In the genomic region with DNA sequence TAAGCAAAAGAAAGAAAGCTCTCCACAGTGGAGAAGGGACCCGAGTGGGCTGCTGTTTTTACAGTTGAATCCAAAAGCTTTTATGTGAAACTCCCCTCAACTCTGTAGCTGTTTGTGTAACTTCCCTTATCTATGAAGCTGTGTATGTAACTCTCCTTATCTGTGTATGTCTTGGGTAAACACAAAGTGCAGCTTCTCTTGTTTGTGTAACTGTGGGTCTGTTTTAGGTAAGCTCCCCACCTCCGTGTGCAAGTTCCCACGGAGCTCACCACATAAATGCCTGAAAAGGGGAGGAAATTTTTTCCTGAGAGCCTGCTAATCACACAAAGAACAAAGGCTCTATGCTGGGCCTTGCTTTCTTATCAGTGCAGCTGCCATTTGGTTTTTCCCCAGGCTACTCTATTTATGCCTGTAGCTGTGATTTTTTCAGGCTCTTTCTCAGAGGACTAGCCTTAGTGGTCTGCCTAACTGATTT, we compare ENCODE assay signal across 1 cellular context.
TF ChIP-seq lines count a peak whose summit lies in the region.
"Not testable (repeated sequence)": the region's sequence is repeated elsewhere in the genome, so short reads cannot be mapped to it uniquely, and the experiment has no call there.

No MANE protein-coding gene starts in this region.

TF ChIP-seq in HepG2, 621 proteins besides CTCF, POLR2A, EP300 and RAD21 (continued from another document and continues in another):
- TF ChIP-seq, protein P1, sequence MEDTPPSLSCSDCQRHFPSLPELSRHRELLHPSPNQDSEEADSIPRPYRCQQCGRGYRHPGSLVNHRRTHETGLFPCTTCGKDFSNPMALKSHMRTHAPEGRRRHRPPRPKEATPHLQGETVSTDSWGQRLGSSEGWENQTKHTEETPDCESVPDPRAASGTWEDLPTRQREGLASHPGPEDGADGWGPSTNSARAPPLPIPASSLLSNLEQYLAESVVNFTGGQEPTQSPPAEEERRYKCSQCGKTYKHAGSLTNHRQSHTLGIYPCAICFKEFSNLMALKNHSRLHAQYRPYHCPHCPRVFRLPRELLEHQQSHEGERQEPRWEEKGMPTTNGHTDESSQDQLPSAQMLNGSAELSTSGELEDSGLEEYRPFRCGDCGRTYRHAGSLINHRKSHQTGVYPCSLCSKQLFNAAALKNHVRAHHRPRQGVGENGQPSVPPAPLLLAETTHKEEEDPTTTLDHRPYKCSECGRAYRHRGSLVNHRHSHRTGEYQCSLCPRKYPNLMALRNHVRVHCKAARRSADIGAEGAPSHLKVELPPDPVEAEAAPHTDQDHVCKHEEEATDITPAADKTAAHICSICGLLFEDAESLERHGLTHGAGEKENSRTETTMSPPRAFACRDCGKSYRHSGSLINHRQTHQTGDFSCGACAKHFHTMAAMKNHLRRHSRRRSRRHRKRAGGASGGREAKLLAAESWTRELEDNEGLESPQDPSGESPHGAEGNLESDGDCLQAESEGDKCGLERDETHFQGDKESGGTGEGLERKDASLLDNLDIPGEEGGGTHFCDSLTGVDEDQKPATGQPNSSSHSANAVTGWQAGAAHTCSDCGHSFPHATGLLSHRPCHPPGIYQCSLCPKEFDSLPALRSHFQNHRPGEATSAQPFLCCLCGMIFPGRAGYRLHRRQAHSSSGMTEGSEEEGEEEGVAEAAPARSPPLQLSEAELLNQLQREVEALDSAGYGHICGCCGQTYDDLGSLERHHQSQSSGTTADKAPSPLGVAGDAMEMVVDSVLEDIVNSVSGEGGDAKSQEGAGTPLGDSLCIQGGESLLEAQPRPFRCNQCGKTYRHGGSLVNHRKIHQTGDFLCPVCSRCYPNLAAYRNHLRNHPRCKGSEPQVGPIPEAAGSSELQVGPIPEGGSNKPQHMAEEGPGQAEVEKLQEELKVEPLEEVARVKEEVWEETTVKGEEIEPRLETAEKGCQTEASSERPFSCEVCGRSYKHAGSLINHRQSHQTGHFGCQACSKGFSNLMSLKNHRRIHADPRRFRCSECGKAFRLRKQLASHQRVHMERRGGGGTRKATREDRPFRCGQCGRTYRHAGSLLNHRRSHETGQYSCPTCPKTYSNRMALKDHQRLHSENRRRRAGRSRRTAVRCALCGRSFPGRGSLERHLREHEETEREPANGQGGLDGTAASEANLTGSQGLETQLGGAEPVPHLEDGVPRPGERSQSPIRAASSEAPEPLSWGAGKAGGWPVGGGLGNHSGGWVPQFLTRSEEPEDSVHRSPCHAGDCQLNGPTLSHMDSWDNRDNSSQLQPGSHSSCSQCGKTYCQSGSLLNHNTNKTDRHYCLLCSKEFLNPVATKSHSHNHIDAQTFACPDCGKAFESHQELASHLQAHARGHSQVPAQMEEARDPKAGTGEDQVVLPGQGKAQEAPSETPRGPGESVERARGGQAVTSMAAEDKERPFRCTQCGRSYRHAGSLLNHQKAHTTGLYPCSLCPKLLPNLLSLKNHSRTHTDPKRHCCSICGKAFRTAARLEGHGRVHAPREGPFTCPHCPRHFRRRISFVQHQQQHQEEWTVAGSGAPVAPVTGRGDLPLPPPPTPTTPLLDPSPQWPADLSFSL (CRISPR knock-in tag; IDR thresholded peaks at IDR 0.05) = peak; percentile 90
- TF ChIP-seq, protein P2, sequence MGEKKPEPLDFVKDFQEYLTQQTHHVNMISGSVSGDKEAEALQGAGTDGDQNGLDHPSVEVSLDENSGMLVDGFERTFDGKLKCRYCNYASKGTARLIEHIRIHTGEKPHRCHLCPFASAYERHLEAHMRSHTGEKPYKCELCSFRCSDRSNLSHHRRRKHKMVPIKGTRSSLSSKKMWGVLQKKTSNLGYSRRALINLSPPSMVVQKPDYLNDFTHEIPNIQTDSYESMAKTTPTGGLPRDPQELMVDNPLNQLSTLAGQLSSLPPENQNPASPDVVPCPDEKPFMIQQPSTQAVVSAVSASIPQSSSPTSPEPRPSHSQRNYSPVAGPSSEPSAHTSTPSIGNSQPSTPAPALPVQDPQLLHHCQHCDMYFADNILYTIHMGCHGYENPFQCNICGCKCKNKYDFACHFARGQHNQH (CRISPR knock-in tag; IDR thresholded peaks at IDR 0.05) = peak; percentile 71
- TF ChIP-seq, protein P3, sequence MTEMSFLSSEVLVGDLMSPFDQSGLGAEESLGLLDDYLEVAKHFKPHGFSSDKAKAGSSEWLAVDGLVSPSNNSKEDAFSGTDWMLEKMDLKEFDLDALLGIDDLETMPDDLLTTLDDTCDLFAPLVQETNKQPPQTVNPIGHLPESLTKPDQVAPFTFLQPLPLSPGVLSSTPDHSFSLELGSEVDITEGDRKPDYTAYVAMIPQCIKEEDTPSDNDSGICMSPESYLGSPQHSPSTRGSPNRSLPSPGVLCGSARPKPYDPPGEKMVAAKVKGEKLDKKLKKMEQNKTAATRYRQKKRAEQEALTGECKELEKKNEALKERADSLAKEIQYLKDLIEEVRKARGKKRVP (CRISPR knock-in tag; IDR thresholded peaks at IDR 0.05) = 0 out of 4 replicates have a peak, but pooled peaks of 1 of the 2 experiments have one; percentile 46
- TF ChIP-seq ZNF331 (CRISPR knock-in tag; IDR thresholded peaks at IDR 0.05) (peak; percentile 59; the same call in 1 of the 2 replicates), ZMYM4 (CRISPR knock-in tag; IDR thresholded peaks at IDR 0.05) (0 out of 2 replicates have a peak, but pooled peaks have one; percentile 43), RARA (CRISPR knock-in tag; IDR thresholded peaks at IDR 0.05) (peak; percentile 85), MIXL1 (CRISPR knock-in tag; IDR thresholded peaks at IDR 0.05) (peak; percentile 73; the same call in 1 of the 2 replicates), BCL6 (CRISPR knock-in tag; IDR thresholded peaks at IDR 0.05) (peak; percentile 91), CREB1 (CRISPR knock-in tag; IDR thresholded peaks at IDR 0.05) (peak; percentile 68), SAP130 (CRISPR knock-in tag; IDR thresholded peaks at IDR 0.05; ENCODE audit: low read depth) (peak; percentile 51), ISL2 (CRISPR knock-in tag; IDR thresholded peaks at IDR 0.05) (peak; percentile 95), CEBPB (IDR thresholded peaks at IDR 0.05; ENCODE audit: borderline replicate concordance, low read depth, low read length) (peak; percentile 63; the same call in 1 of the 2 replicates), NONO (CRISPR knock-in tag; conservative IDR thresholded peaks at IDR 0.05) (0 out of 2 replicates have a peak, but pooled peaks have one; percentile 30), ZNF878 (CRISPR knock-in tag; IDR thresholded peaks at IDR 0.05) (peak; percentile 62; the same call in 1 of the 2 replicates), RXRB (CRISPR knock-in tag; IDR thresholded peaks at IDR 0.05; ENCODE audit: borderline replicate concordance) (peak; percentile 81), ZNF337 (CRISPR knock-in tag; IDR thresholded peaks at IDR 0.05; ENCODE audit: borderline replicate concordance, low read depth) (0 out of 2 replicates have a peak, but pooled peaks have one; percentile 43), PITX1 (CRISPR knock-in tag; IDR thresholded peaks at IDR 0.05) (peak; percentile 95), ZBTB7B (CRISPR knock-in tag; IDR thresholded peaks at IDR 0.05) (peak; percentile 83), ERF (CRISPR knock-in tag; IDR thresholded peaks at IDR 0.05) (peak; percentile 78), ZMYM2 (CRISPR knock-in tag; IDR thresholded peaks at IDR 0.05) (peak; percentile 55; the same call in 1 of the 2 replicates), KMT2B (CRISPR knock-in tag; IDR thresholded peaks at IDR 0.05) (peak; percentile 44; the same call in 1 of the 2 replicates), TCF7L2 (IDR thresholded peaks at IDR 0.05; ENCODE audit: low read depth, low read length) (peak; percentile 36; the same call in 1 of the 2 replicates)
- TF ChIP-seq CREB1, NONO (IDR thresholded peaks at IDR 0.05): not testable (repeated sequence)
- TF ChIP-seq, protein P4, sequence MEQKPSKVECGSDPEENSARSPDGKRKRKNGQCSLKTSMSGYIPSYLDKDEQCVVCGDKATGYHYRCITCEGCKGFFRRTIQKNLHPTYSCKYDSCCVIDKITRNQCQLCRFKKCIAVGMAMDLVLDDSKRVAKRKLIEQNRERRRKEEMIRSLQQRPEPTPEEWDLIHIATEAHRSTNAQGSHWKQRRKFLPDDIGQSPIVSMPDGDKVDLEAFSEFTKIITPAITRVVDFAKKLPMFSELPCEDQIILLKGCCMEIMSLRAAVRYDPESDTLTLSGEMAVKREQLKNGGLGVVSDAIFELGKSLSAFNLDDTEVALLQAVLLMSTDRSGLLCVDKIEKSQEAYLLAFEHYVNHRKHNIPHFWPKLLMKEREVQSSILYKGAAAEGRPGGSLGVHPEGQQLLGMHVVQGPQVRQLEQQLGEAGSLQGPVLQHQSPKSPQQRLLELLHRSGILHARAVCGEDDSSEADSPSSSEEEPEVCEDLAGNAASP (CRISPR knock-in tag; IDR thresholded peaks at IDR 0.05; ENCODE audit: borderline replicate concordance) = peak; percentile 76
- TF ChIP-seq, protein P5, sequence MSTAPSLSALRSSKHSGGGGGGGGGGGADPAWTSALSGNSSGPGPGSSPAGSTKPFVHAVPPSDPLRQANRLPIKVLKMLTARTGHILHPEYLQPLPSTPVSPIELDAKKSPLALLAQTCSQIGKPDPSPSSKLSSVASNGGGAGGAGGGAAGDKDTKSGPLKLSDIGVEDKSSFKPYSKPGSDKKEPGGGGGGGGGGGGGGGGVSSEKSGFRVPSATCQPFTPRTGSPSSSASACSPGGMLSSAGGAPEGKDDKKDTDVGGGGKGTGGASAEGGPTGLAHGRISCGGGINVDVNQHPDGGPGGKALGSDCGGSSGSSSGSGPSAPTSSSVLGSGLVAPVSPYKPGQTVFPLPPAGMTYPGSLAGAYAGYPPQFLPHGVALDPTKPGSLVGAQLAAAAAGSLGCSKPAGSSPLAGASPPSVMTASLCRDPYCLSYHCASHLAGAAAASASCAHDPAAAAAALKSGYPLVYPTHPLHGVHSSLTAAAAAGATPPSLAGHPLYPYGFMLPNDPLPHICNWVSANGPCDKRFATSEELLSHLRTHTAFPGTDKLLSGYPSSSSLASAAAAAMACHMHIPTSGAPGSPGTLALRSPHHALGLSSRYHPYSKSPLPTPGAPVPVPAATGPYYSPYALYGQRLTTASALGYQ (CRISPR knock-in tag; IDR thresholded peaks at IDR 0.05) = peak; percentile 82
- TF ChIP-seq, protein P6, sequence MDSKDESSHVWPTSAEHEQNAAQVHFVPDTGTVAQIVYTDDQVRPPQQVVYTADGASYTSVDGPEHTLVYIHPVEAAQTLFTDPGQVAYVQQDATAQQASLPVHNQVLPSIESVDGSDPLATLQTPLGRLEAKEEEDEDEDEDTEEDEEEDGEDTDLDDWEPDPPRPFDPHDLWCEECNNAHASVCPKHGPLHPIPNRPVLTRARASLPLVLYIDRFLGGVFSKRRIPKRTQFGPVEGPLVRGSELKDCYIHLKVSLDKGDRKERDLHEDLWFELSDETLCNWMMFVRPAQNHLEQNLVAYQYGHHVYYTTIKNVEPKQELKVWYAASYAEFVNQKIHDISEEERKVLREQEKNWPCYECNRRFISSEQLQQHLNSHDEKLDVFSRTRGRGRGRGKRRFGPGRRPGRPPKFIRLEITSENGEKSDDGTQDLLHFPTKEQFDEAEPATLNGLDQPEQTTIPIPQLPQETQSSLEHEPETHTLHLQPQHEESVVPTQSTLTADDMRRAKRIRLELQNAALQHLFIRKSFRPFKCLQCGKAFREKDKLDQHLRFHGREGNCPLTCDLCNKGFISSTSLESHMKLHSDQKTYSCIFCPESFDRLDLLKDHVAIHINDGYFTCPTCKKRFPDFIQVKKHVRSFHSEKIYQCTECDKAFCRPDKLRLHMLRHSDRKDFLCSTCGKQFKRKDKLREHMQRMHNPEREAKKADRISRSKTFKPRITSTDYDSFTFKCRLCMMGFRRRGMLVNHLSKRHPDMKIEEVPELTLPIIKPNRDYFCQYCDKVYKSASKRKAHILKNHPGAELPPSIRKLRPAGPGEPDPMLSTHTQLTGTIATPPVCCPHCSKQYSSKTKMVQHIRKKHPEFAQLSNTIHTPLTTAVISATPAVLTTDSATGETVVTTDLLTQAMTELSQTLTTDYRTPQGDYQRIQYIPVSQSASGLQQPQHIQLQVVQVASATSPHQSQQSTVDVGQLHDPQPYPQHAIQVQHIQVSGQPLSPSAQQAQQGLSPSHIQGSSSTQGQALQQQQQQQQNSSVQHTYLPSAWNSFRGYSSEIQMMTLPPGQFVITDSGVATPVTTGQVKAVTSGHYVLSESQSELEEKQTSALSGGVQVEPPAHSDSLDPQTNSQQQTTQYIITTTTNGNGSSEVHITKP (CRISPR knock-in tag; IDR thresholded peaks at IDR 0.05; ENCODE audit: low read depth) = peak; percentile 97
- TF ChIP-seq, protein P7, sequence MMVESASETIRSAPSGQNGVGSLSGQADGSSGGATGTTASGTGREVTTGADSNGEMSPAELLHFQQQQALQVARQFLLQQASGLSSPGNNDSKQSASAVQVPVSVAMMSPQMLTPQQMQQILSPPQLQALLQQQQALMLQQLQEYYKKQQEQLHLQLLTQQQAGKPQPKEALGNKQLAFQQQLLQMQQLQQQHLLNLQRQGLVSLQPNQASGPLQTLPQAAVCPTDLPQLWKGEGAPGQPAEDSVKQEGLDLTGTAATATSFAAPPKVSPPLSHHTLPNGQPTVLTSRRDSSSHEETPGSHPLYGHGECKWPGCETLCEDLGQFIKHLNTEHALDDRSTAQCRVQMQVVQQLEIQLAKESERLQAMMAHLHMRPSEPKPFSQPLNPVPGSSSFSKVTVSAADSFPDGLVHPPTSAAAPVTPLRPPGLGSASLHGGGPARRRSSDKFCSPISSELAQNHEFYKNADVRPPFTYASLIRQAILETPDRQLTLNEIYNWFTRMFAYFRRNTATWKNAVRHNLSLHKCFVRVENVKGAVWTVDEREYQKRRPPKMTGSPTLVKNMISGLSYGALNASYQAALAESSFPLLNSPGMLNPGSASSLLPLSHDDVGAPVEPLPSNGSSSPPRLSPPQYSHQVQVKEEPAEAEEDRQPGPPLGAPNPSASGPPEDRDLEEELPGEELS (CRISPR knock-in tag; IDR thresholded peaks at IDR 0.05) = peak; percentile 92
- TF ChIP-seq, protein P8, sequence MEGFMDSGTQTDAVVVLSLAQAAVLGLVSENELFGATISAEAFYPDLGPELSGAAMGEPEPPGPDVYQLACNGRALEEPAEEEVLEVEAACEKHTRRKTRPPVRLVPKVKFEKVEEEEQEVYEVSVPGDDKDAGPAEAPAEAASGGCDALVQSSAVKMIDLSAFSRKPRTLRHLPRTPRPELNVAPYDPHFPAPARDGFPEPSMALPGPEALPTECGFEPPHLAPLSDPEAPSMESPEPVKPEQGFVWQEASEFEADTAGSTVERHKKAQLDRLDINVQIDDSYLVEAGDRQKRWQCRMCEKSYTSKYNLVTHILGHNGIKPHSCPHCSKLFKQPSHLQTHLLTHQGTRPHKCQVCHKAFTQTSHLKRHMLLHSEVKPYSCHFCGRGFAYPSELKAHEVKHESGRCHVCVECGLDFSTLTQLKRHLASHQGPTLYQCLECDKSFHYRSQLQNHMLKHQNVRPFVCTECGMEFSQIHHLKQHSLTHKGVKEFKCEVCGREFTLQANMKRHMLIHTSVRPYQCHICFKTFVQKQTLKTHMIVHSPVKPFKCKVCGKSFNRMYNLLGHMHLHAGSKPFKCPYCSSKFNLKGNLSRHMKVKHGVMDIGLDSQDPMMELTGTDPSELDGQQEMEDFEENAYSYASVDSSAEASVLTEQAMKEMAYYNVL (CRISPR knock-in tag; IDR thresholded peaks at IDR 0.05; ENCODE audit: borderline replicate concordance) = peak; percentile 29; the same call in 1 of the 2 replicates
